Comparison of ENCODE assay signal across 17 cellular contexts in the genomic region with DNA sequence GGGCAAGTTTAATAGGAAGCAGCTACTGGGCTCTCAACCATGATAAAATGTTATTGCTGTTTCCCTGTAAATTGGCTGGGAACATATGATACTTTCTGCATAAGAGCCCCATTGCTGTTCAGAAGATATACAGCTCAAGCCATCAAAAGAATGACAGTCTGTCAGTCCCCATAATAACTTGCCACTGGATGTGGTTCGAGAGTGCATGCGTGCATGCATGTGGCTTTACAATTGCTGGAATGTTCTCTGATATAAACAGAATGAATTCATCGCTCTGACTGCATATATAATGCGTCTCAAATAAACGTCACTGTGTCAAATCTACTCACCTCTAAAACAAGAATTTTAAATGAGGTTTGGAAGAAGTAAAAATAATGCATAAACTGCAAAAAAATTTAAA.
DNase-seq lines count a peak whose midpoint lies in the region; FAIRE-seq and TF ChIP-seq lines count a peak whose summit lies in the region.
"Had no signal": no experiment of that assay in that cellular context is flagged by ENCODE, and none has a peak within 500 bp of the region (broad histone marks: within the 10 kb centered on the region; RNA-seq: fewer than 3 reads in every experiment).

No MANE protein-coding gene starts in this region.

- no peak overlapping the region for H3K4me3 ChIP-seq in HEK293 (ENCODE audit: low read depth, low read length)
- no peak overlapping the region for H3K4me3 ChIP-seq in astrocyte (ENCODE audit: insufficient read depth, low read depth, low read length)
- H3K4me3 ChIP-seq in mesenchymal stem cell (ENCODE audit: insufficient read depth in 1 of 2, low read depth in 1 of 2, low read length in 2 of 2) = no peak overlapping the region
- H3K4me3 ChIP-seq: BLaER1 treated with 17β-estradiol and CSF1 and Interleukin-3, amounts not matched to agents 10 nM and 100 nM; GM12878; HAP-1; K562 had no signal

- H2AFZ ChIP-seq in astrocyte (ENCODE audit: low read depth, low read length) (no peak overlapping the region), mesenchymal stem cell (ENCODE audit: low read depth, low read length) (no peak overlapping the region)

- no peaks in the 10 kb centered on the region for H3K79me2 ChIP-seq in astrocyte (ENCODE audit: insufficient read depth, low read length)

- H2BK5ac ChIP-seq in mesenchymal stem cell (ENCODE audit: low read depth, low read length, poor library complexity, severe bottlenecking) = no peak overlapping the region

- intact Hi-C loops in activated T-helper 1 cell treated with anti-CD3 and anti-CD28 coated beads, Interleukin-12 subunit alpha, Interleukin-12 subunit beta, Interleukin-2, Interleukin-4 antibody, amounts not matched to agents 30 ng/mL and 10 ng/mL and 1 ng/mL, durations not matched to agents 14 hours and 24 hours and 36 hours (cut with micrococcal nuclease) = no loop called here

- no peaks in the 10 kb centered on the region for H3K27me3 Mint-ChIP-seq in astrocyte (ENCODE audit: low read depth, unreplicated experiment)
- no peaks in the 10 kb centered on the region for H3K27me3 Mint-ChIP-seq in activated T-helper 1 cell treated with anti-CD3 and anti-CD28 coated beads, Interleukin-12 subunit alpha, Interleukin-12 subunit beta, Interleukin-2, Interleukin-4 antibody, amounts not matched to agents 30 ng/mL and 10 ng/mL and 1 ng/mL, durations not matched to agents 14 hours and 24 hours and 36 hours (ENCODE audit: insufficient read depth)
- H3K27me3 Mint-ChIP-seq: B cell had no signal

- no peak overlapping the region for H3K23ac ChIP-seq in mesenchymal stem cell (ENCODE audit: low read length in 2 of 2)

- H2BK15ac ChIP-seq in mesenchymal stem cell (ENCODE audit: low read depth, poor library complexity, severe bottlenecking) = no peak overlapping the region

- H3K4me1 Mint-ChIP-seq in astrocyte (ENCODE audit: low read depth, unreplicated experiment) = no peaks in the 10 kb centered on the region
- no peaks in the 10 kb centered on the region for H3K4me1 Mint-ChIP-seq in activated T-helper 1 cell treated with anti-CD3 and anti-CD28 coated beads, Interleukin-12 subunit alpha, Interleukin-12 subunit beta, Interleukin-2, Interleukin-4 antibody, amounts not matched to agents 30 ng/mL and 10 ng/mL and 1 ng/mL, durations not matched to agents 14 hours and 24 hours and 36 hours (ENCODE audit: low read depth)
- H3K4me1 Mint-ChIP-seq: B cell had no signal

- H3K27ac ChIP-seq in HEK293 (ENCODE audit: extremely low read depth, low read depth, low read length) (no peak overlapping the region), astrocyte (ENCODE audit: low read depth, low read length) (no peak overlapping the region), mesenchymal stem cell (ENCODE audit: low read length, poor library complexity, severe bottlenecking) (no peak overlapping the region)
- H3K27ac ChIP-seq: BLaER1 treated with 17β-estradiol and CSF1 and Interleukin-3, amounts not matched to agents 10 nM and 100 nM; HL-60 had no signal

- H3K14ac ChIP-seq in mesenchymal stem cell (ENCODE audit: low read length in 2 of 2) = no peak overlapping the region

- FAIRE-seq in astrocyte (lab: Jason Lieb, UNC) = no peak
- FAIRE-seq: A204.1, GM12878, K562 had no signal

- H3K4me1 ChIP-seq in HEK293 (ENCODE audit: control insufficient read depth, insufficient read depth, low read length) (peaks cover 6% of the 10 kb centered on the region; the same call in 1 of the 2 replicates), astrocyte (ENCODE audit: insufficient read depth, low read length) (no peaks in the 10 kb centered on the region), mesenchymal stem cell (ENCODE audit: control insufficient read depth, insufficient read depth, low read depth, low read length) (no peaks in the 10 kb centered on the region)
- H3K4me1 ChIP-seq: BLaER1 treated with 17β-estradiol and CSF1 and Interleukin-3, amounts not matched to agents 10 nM and 100 nM had no signal

- H3K79me1 ChIP-seq in mesenchymal stem cell (replicated peaks; ENCODE audit: low read length, poor library complexity, severe bottlenecking) = no peaks in the 10 kb centered on the region

- no peak overlapping the region for H3K4me3 Mint-ChIP-seq in astrocyte (ENCODE audit: unreplicated experiment)
- H3K4me3 Mint-ChIP-seq in activated T-helper 1 cell treated with anti-CD3 and anti-CD28 coated beads, Interleukin-12 subunit alpha, Interleukin-12 subunit beta, Interleukin-2, Interleukin-4 antibody, amounts not matched to agents 30 ng/mL and 10 ng/mL and 1 ng/mL, durations not matched to agents 14 hours and 24 hours and 36 hours = no peak overlapping the region
- H3K4me3 Mint-ChIP-seq: B cell; CD8-positive, alpha-beta T cell had no signal

- POLR2A ChIA-PET in HEK293 (lab: Yijun Ruan, JAX) (no interaction called here), GM10248 (lab: Yijun Ruan, JAX) (no interaction called here)

- H3K9me3 ChIP-seq in HEK293 (ENCODE audit: control insufficient read depth, insufficient read depth, low read depth, low read length) (no peaks in the 10 kb centered on the region), astrocyte (ENCODE audit: insufficient read depth, low read depth, low read length) (no peaks in the 10 kb centered on the region), mesenchymal stem cell (ENCODE audit: control insufficient read depth, low read length) (peaks cover 2% of the 10 kb centered on the region)
- H3K9me3 ChIP-seq: HAP-1 had no signal

- H3K18ac ChIP-seq in mesenchymal stem cell (ENCODE audit: low read depth in 1 of 2, low read length in 2 of 2) = no peak overlapping the region

- H3K4ac ChIP-seq in mesenchymal stem cell (ENCODE audit: low read depth in 1 of 2, low read length in 2 of 2) = no peak overlapping the region

- H3K36me3 ChIP-seq in HEK293 (ENCODE audit: control insufficient read depth in 2 of 2, insufficient read depth in 1 of 2, low read length in 2 of 2) (peaks cover 4 to 19% of the 10 kb centered on the region in 2 experiments), astrocyte (ENCODE audit: insufficient read depth, low read length) (no peaks in the 10 kb centered on the region), mesenchymal stem cell (ENCODE audit: control insufficient read depth in 1 of 2, insufficient read depth in 2 of 2, low read depth in 1 of 2, low read length in 2 of 2) (peaks cover 0 to 40% of the 10 kb centered on the region in 2 experiments)

- no peaks in the 10 kb centered on the region for H4K20me1 ChIP-seq in astrocyte (ENCODE audit: insufficient read depth, low read length)
- H4K20me1 ChIP-seq: BLaER1 treated with 17β-estradiol and CSF1 and Interleukin-3, amounts not matched to agents 10 nM and 100 nM had no signal

- H4K8ac ChIP-seq in mesenchymal stem cell (ENCODE audit: low read length) = no peak overlapping the region

- H3K9me3 Mint-ChIP-seq in astrocyte (ENCODE audit: unreplicated experiment) = peaks cover 2% of the 10 kb centered on the region
- H3K9me3 Mint-ChIP-seq in activated T-helper 1 cell treated with anti-CD3 and anti-CD28 coated beads, Interleukin-12 subunit alpha, Interleukin-12 subunit beta, Interleukin-2, Interleukin-4 antibody, amounts not matched to agents 30 ng/mL and 10 ng/mL and 1 ng/mL, durations not matched to agents 14 hours and 24 hours and 36 hours = no peaks in the 10 kb centered on the region
- H3K9me3 Mint-ChIP-seq: CD8-positive, alpha-beta T cell had no signal

- 67% methylated on average over 1 of the region's 5 CpGs for WGBS in mesenchymal stem cell

- H3K27ac Mint-ChIP-seq in astrocyte (ENCODE audit: unreplicated experiment) = no peak overlapping the region
- H3K27ac Mint-ChIP-seq in activated T-helper 1 cell treated with anti-CD3 and anti-CD28 coated beads, Interleukin-12 subunit alpha, Interleukin-12 subunit beta, Interleukin-2, Interleukin-4 antibody, amounts not matched to agents 30 ng/mL and 10 ng/mL and 1 ng/mL, durations not matched to agents 14 hours and 24 hours and 36 hours = no peak overlapping the region
- H3K27ac Mint-ChIP-seq: B cell; CD8-positive, alpha-beta T cell had no signal

- H3K4me2 ChIP-seq in astrocyte (ENCODE audit: low read length) (no peak overlapping the region), mesenchymal stem cell (ENCODE audit: low read length, poor library complexity, severe bottlenecking) (no peak overlapping the region)
- H3K4me2 ChIP-seq: BLaER1 treated with 17β-estradiol and CSF1 and Interleukin-3, amounts not matched to agents 10 nM and 100 nM had no signal

- DNase-seq in astrocyte (ENCODE audit: low read depth) (peak; percentile 4), mesenchymal stem cell (peak; percentile 26), Ammon's horn (ENCODE audit: low spot score) (no peak), GM10248 (ENCODE audit: extremely low spot score) (no peak)
- no peak for DNase-seq in activated T-helper 1 cell treated with anti-CD3 and anti-CD28 coated beads, Interleukin-12 subunit alpha, Interleukin-12 subunit beta, Interleukin-2, Interleukin-4 antibody, amounts not matched to agents 30 ng/mL and 10 ng/mL and 1 ng/mL, durations not matched to agents 14 hours and 24 hours and 36 hours (ENCODE audit: low spot score)
- DNase-seq: Calu3; CD8-positive, alpha-beta T cell; DMS79 treated with DMSO at 0.1 percent for 48 hours; GF-D8 had no signal

- H3K9ac ChIP-seq in astrocyte (ENCODE audit: low read length) (no peak overlapping the region), mesenchymal stem cell (ENCODE audit: low read length) (no peak overlapping the region)
- H3K9ac ChIP-seq: BLaER1 treated with 17β-estradiol and CSF1 and Interleukin-3, amounts not matched to agents 10 nM and 100 nM had no signal

- no peak for TF ChIP-seq CTCF in HEK293 (tag by site-specific recombination; IDR thresholded peaks at IDR 0.05)
- no peak for TF ChIP-seq CTCF in astrocyte (IDR thresholded peaks at IDR 0.05; ENCODE audit: insufficient read depth, low read depth, low read length)
- TF ChIP-seq CTCF in GM10248 (IDR thresholded peaks at IDR 0.05; ENCODE audit: control extremely low read depth, extremely low read depth, low read depth, missing control alignments) = no peak

- no peak overlapping the region for H2BK120ac ChIP-seq in mesenchymal stem cell (ENCODE audit: low read depth, low read length)

- peaks cover 13% of the 10 kb centered on the region for H3K36me3 Mint-ChIP-seq in astrocyte (ENCODE audit: low read depth, unreplicated experiment)
- H3K36me3 Mint-ChIP-seq in activated T-helper 1 cell treated with anti-CD3 and anti-CD28 coated beads, Interleukin-12 subunit alpha, Interleukin-12 subunit beta, Interleukin-2, Interleukin-4 antibody, amounts not matched to agents 30 ng/mL and 10 ng/mL and 1 ng/mL, durations not matched to agents 14 hours and 24 hours and 36 hours (ENCODE audit: low read depth) = peaks cover 6% of the 10 kb centered on the region

- H4K91ac ChIP-seq in mesenchymal stem cell (ENCODE audit: low read length) = no peak overlapping the region

- CTCF ChIA-PET in HEK293 (lab: Yijun Ruan, JAX) = interaction anchor here (0.7 kb wide), 1 partner anchor 220 kb away, joined by 3 read pairs; no protein-coding TSS in a partner anchor
- CTCF ChIA-PET in GM10248 (lab: Yijun Ruan, JAX) = interaction anchor here (1.3 kb wide), 2 partner anchors 13 to 25 kb away, joined by 3 to 4 read pairs; no protein-coding TSS in a partner anchor

- H2BK12ac ChIP-seq in mesenchymal stem cell (ENCODE audit: low read length in 2 of 2) = no peak overlapping the region

- no peak overlapping the region for H2AK5ac ChIP-seq in mesenchymal stem cell (ENCODE audit: low read length, severe bottlenecking)

- H3K27me3 ChIP-seq in astrocyte (ENCODE audit: insufficient read depth, low read length) (no peaks in the 10 kb centered on the region), mesenchymal stem cell (ENCODE audit: control insufficient read depth in 1 of 2, insufficient read depth in 1 of 2, low read length in 2 of 2) (no peaks in the 10 kb centered on the region)
- H3K27me3 ChIP-seq: BLaER1 treated with 17β-estradiol and CSF1 and Interleukin-3, amounts not matched to agents 10 nM and 100 nM had no signal

Comparison
In these comparisons a context has a peak if more than half of its experiments do, and no peak if none do; other contexts are left out.
1. DNase-seq: peak in astrocyte (single experiment) and mesenchymal stem cell (single experiment); none in activated T-helper 1 cell treated with anti-CD3 and anti-CD28 coated beads, Interleukin-12 subunit alpha, Interleukin-12 subunit beta, Interleukin-2, Interleukin-4 antibody, amounts not matched to agents 30 ng/mL and 10 ng/mL and 1 ng/mL, durations not matched to agents 14 hours and 24 hours and 36 hours (single experiment), Ammon's horn (single experiment) and GM10248 (single experiment).